15 cellular contexts compared by ENCODE assay signal in genomic region chr18:7856099-7856498, GRCh38.
"Had no signal": no experiment of that assay in that cellular context is flagged by ENCODE, and none has a peak within 500 bp of the region (broad histone marks: within the 10 kb centered on the region; RNA-seq: fewer than 3 reads in every experiment).

No MANE protein-coding gene starts in this region.

- H3K4me1 ChIP-seq: right lobe of liver, spleen had no signal

- H3K9me3 ChIP-seq: right lobe of liver, transverse colon had no signal

- DNase-seq: activated CD4-positive, alpha-beta memory T cell treated with anti-CD3 and anti-CD28 coated beads for 36 hours; activated CD4-positive, alpha-beta T cell treated with anti-CD3 and anti-CD28 coated beads for 1 hour; activated gamma-delta T cell treated with Interleukin-2 at 50 U/mL for 16 hours; activated naive CD8-positive, alpha-beta T cell treated with anti-CD3 and anti-CD28 coated beads for 36 hours; activated T-cell treated with anti-CD3 and anti-CD28 coated beads, Interleukin-2, amount 50 U/mL, for 48 hours; aorta; effector memory CD8-positive, alpha-beta T cell; left colon; occipital lobe; right lobe of liver; spleen; stimulated activated CD4-positive, alpha-beta T cell treated with anti-CD3 and anti-CD28 coated beads, Interleukin-1b, Interleukin-23, amount 100 ng/mL, for 48 hours; T1000; transverse colon had no signal

- H3K27me3 ChIP-seq: right lobe of liver, spleen, transverse colon had no signal

- ATAC-seq: effector memory CD8-positive, alpha-beta T cell; left colon; stimulated activated memory B cell treated with anti-CD40 and anti-IgM and Interleukin-4, amounts not matched to agents 10 μg/mL and 1 μg/mL and 100 μg/mL, for 72 hours had no signal

- H3K36me3 ChIP-seq: right lobe of liver, spleen, transverse colon had no signal

- H3K27ac ChIP-seq: right lobe of liver, spleen, transverse colon had no signal

- H3K4me3 ChIP-seq: right lobe of liver, spleen, transverse colon had no signal
